ENCODE assay signal across 27 cellular contexts in genomic region chr15:81321667-81322066, GRCh38. TPM values are rescaled to one million over a fixed set of nuclear protein-coding genes. Genes with fewer than 3 reads are reported as not detected.
"Had no signal": no experiment of that assay in that cellular context is flagged by ENCODE, and none has a peak within 500 bp of the region (broad histone marks: within the 10 kb centered on the region; RNA-seq: fewer than 3 reads in every experiment).

No MANE protein-coding gene starts in this region.

- DNase-seq: activated CD4-positive, alpha-beta T cell treated with anti-CD3 and anti-CD28 coated beads for 36 hours; activated CD4-positive, alpha-beta T cell treated with anti-CD3 and anti-CD28 coated beads, Interleukin-2, amount 50 U/mL, for 48 hours; activated effector memory CD4-positive, alpha-beta T cell treated with Interleukin-2 at 50 U/mL for 16 hours; activated naive CD4-positive, alpha-beta T cell treated with anti-CD3 and anti-CD28 coated beads for 36 hours; activated naive CD8-positive, alpha-beta T cell treated with anti-CD3 and anti-CD28 coated beads, Interleukin-2, amount 50 U/mL, for 24 hours; activated T-cell treated with anti-CD3 and anti-CD28 coated beads, Interleukin-2, amount 50 U/mL, for 48 hours; cerebellar nuclear complex; gastrocnemius medialis; hypothalamus; left ventricle myocardium superior; nephron progenitor cell; pancreas; right cardiac atrium; stimulated activated CD4-positive, alpha-beta T cell treated with anti-CD3 and anti-CD28 coated beads, Interleukin-2, amount 100 ng/mL, for 24 hours; stomach; T-helper 1 cell; T-helper 9 cell; transverse colon; uterus had no signal

- H3K27me3 Mint-ChIP-seq: activated CD4-positive, alpha-beta T cell treated with anti-CD3 and anti-CD28 coated beads for 36 hours; activated naive CD8-positive, alpha-beta T cell treated with anti-CD3 and anti-CD28 coated beads, Interleukin-2, amount 50 U/mL, for 24 hours had no signal

- H3K9me3 Mint-ChIP-seq: activated naive CD4-positive, alpha-beta T cell treated with anti-CD3 and anti-CD28 coated beads for 36 hours; activated naive CD8-positive, alpha-beta T cell treated with anti-CD3 and anti-CD28 coated beads, Interleukin-2, amount 50 U/mL, for 24 hours; nephron progenitor cell; stimulated activated effector memory CD8-positive, alpha-beta T cell treated with anti-CD3 and anti-CD28 coated beads, Interleukin-12 subunit alpha, Interleukin-12 subunit beta, amount 100 ng/mL, for 72 hours; WTC11 had no signal

- H3K27me3 ChIP-seq: gastrocnemius medialis, pancreas, stomach, transverse colon, uterus had no signal

- H3K36me3 ChIP-seq: gastrocnemius medialis, pancreas, uterus had no signal

- H3K4me1 ChIP-seq: uterus had no signal

- FAIRE-seq: endometrium, pancreas had no signal

- H3K4me3 ChIP-seq: gastrocnemius medialis, pancreas had no signal

- H3K27ac Mint-ChIP-seq: activated naive CD4-positive, alpha-beta T cell treated with anti-CD3 and anti-CD28 coated beads for 36 hours; activated naive CD8-positive, alpha-beta T cell treated with anti-CD3 and anti-CD28 coated beads, Interleukin-2, amount 50 U/mL, for 24 hours; nephron progenitor cell; stimulated activated effector memory CD8-positive, alpha-beta T cell treated with anti-CD3 and anti-CD28 coated beads, Interleukin-12 subunit alpha, Interleukin-12 subunit beta, amount 100 ng/mL, for 72 hours; WTC11 had no signal

- H3K9me3 ChIP-seq: gastrocnemius medialis, pancreas, stomach, transverse colon, uterus had no signal

- ATAC-seq: activated CD4-positive, alpha-beta T cell treated with anti-CD3 and anti-CD28 coated beads for 36 hours; activated naive CD8-positive, alpha-beta T cell treated with anti-CD3 and anti-CD28 coated beads, Interleukin-2, amount 50 U/mL, for 24 hours; gastrocnemius medialis; left ventricle myocardium superior; pancreas; right cardiac atrium; stimulated activated effector memory CD8-positive, alpha-beta T cell treated with anti-CD3 and anti-CD28 coated beads, Interleukin-12 subunit alpha, Interleukin-12 subunit beta, amount 100 ng/mL, for 72 hours; WTC11 had no signal

- H3K4me3 Mint-ChIP-seq: nephron progenitor cell; stimulated activated effector memory CD8-positive, alpha-beta T cell treated with anti-CD3 and anti-CD28 coated beads, Interleukin-12 subunit alpha, Interleukin-12 subunit beta, amount 100 ng/mL, for 72 hours; WTC11 had no signal

- H3K27ac ChIP-seq: coronary artery, gastrocnemius medialis, pancreas, stomach, uterus had no signal

RNA-seq across cellular contexts. Expression of gene TMC3, which starts 52.3 kb away (rescaled TPM):
- total RNA-seq: activated CD4-positive, alpha-beta T cell treated with anti-CD3 and anti-CD28 coated beads for 36 hours; activated CD8-positive, alpha-beta memory T cell treated with anti-CD3 and anti-CD28 coated beads for 36 hours; activated naive CD4-positive, alpha-beta T cell treated with anti-CD3 and anti-CD28 coated beads for 36 hours; epithelial cell of proximal tubule; gastrocnemius medialis; left ventricle myocardium superior; pulmonary artery endothelial cell; skeletal muscle tissue; WTC11 had no signal
